26 cellular contexts compared by ENCODE assay signal in the genomic region with DNA sequence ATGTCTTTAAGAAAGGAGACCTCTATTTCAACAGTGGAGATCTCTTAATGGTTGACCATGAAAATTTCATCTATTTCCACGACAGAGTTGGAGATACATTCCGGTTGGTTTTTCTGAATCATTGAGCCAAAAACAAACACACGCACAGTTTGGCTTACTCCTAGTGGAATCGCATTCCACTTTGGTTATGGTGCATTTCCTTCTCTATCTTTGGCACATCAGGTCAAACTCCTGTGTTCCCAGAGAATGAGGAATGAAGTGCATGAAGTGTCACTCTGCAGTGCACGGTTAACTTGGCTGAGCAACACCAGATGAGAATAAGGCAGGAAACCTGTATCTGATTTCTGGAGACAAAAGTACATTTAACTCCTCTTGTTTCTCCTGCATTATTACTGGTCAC. TPM values are rescaled to one million over a fixed set of nuclear protein-coding genes. Genes with fewer than 3 reads are reported as not detected.
DNase-seq lines count a peak whose midpoint lies in the region; ATAC-seq, FAIRE-seq and TF ChIP-seq lines count a peak whose summit lies in the region.
"Had no signal": no experiment of that assay in that cellular context is flagged by ENCODE, and none has a peak within 500 bp of the region (broad histone marks: within the 10 kb centered on the region; RNA-seq: fewer than 3 reads in every experiment).

No MANE protein-coding gene starts in this region.

- H3K9me3 Mint-ChIP-seq in astrocyte (ENCODE audit: unreplicated experiment): no peaks in the 10 kb centered on the region
- H3K9me3 Mint-ChIP-seq: activated naive CD4-positive, alpha-beta T cell treated with anti-CD3 and anti-CD28 coated beads for 36 hours; naive thymus-derived CD8-positive, alpha-beta T cell had no signal

- no peak overlapping the region for H3K9ac ChIP-seq in astrocyte (ENCODE audit: low read length)

- no peak for TF ChIP-seq RAD21 in A549 (conservative IDR thresholded peaks at IDR 0.05 in 1 of 2, IDR thresholded peaks at IDR 0.05 in 1 of 2)

- CTCF ChIA-PET in A549 (lab: Yijun Ruan, JAX): interaction anchor here (1.0 to 1.1 kb wide), 2 partner anchors 10 to 89 kb away, joined by 3 to 4 read pairs; no protein-coding TSS in a partner anchor

- no peaks in the 10 kb centered on the region for H4K20me1 ChIP-seq in astrocyte (ENCODE audit: insufficient read depth, low read length)

- 17% methylated on average over 5 of the region's 5 CpGs for WGBS in A549 (ENCODE audit: missing lambda C conversion rate)

- peak overlapping the region; percentile 37; the same call in 2 of the 3 replicates for H3K4me2 ChIP-seq in A549
- peak overlapping the region; percentile 44 for H3K4me2 ChIP-seq in astrocyte (ENCODE audit: low read length)

- H3K4me1 ChIP-seq in A549 (peaks cover 12% of the 10 kb centered on the region), astrocyte (ENCODE audit: insufficient read depth, low read length) (no peaks in the 10 kb centered on the region)
- H3K4me1 ChIP-seq: breast epithelium, lower lobe of right lung, psoas muscle, upper lobe of left lung had no signal

- POLR2A ChIA-PET in A549 (lab: Yijun Ruan, JAX): no interaction called here

- H3K4me3 Mint-ChIP-seq in astrocyte (ENCODE audit: unreplicated experiment): no peak overlapping the region
- H3K4me3 Mint-ChIP-seq: activated naive CD4-positive, alpha-beta T cell treated with anti-CD3 and anti-CD28 coated beads for 36 hours; naive thymus-derived CD8-positive, alpha-beta T cell had no signal

- H3K27ac ChIP-seq in A549: no peak overlapping the region
- no peak overlapping the region for H3K27ac ChIP-seq in astrocyte (ENCODE audit: low read depth, low read length)
- H3K27ac ChIP-seq: breast epithelium, dorsolateral prefrontal cortex, lower lobe of right lung, psoas muscle, upper lobe of left lung had no signal

- DNase-seq in A549 (ENCODE audit: low read depth in 1 of 2, low spot score in 1 of 2): peak in 1 of 2 experiments; percentile 23
- peak; percentile 66 for DNase-seq in GM04504 (ENCODE audit: low read depth)
- DNase-seq in astrocyte (ENCODE audit: low read depth): peak; percentile 88
- DNase-seq in glomerular visceral epithelial cell (ENCODE audit: extremely low spot score): peak; percentile 42
- no peak for DNase-seq in activated CD4-positive, alpha-beta T cell treated with anti-CD3 and anti-CD28 coated beads, Interleukin-2, amount 50 U/mL, for 1 hour
- no peak for DNase-seq in DMS 273 (lab: John Stamatoyannopoulos, UW; ENCODE audit: unreplicated experiment)
- DNase-seq: 8988T; activated CD4-positive, alpha-beta T cell treated with anti-CD3 and anti-CD28 coated beads for 4 hours; activated naive CD4-positive, alpha-beta T cell treated with anti-CD3 and anti-CD28 coated beads for 36 hours; dorsolateral prefrontal cortex; lower lobe of right lung; naive thymus-derived CD8-positive, alpha-beta T cell; NCI-H187; NCI-H510A treated with DMSO at 0.1 percent for 48 hours; psoas muscle; stimulated activated CD4-positive, alpha-beta T cell treated with anti-CD3 and anti-CD28 coated beads, Interleukin-15, amount 100 ng/mL, for 24 hours; stimulated activated naive CD8-positive, alpha-beta T cell treated with anti-CD3 and anti-CD28 coated beads, Interleukin-15, Interleukin-2, amounts not matched to agents 100 U/mL and 50 U/mL, for 24 hours; upper lobe of left lung had no signal

- H3K4me3 ChIP-seq in A549: no peak overlapping the region
- H3K4me3 ChIP-seq in astrocyte (ENCODE audit: insufficient read depth, low read depth, low read length): no peak overlapping the region
- H3K4me3 ChIP-seq: breast epithelium, dorsolateral prefrontal cortex, lower lobe of right lung, psoas muscle, upper lobe of left lung had no signal

- no peaks in the 10 kb centered on the region for H3K27me3 Mint-ChIP-seq in astrocyte (ENCODE audit: low read depth, unreplicated experiment)

- no peak overlapping the region for H2AFZ ChIP-seq in astrocyte (ENCODE audit: low read depth, low read length)

- H3K27me3 ChIP-seq in astrocyte (ENCODE audit: insufficient read depth, low read length): peaks cover 7% of the 10 kb centered on the region
- H3K27me3 ChIP-seq: breast epithelium, dorsolateral prefrontal cortex, upper lobe of left lung had no signal

- peaks cover 2% of the 10 kb centered on the region for H3K4me1 Mint-ChIP-seq in astrocyte (ENCODE audit: low read depth, unreplicated experiment)

- H3K9me3 ChIP-seq in A549 (no peaks in the 10 kb centered on the region), astrocyte (ENCODE audit: insufficient read depth, low read depth, low read length) (no peaks in the 10 kb centered on the region)
- H3K9me3 ChIP-seq: breast epithelium, lower lobe of right lung, psoas muscle, upper lobe of left lung had no signal

- TF ChIP-seq POLR2A in A549 (IDR thresholded peaks at IDR 0.05; ENCODE audit: low read length): no peak

- TF ChIP-seq EP300 in A549 (IDR thresholded peaks at IDR 0.05): no peak

- H3K36me3 ChIP-seq in astrocyte (ENCODE audit: insufficient read depth, low read length): no peaks in the 10 kb centered on the region
- H3K36me3 ChIP-seq: breast epithelium, lower lobe of right lung, upper lobe of left lung had no signal

- H3K79me2 ChIP-seq in astrocyte (ENCODE audit: insufficient read depth, low read length): no peaks in the 10 kb centered on the region

- H3K27ac Mint-ChIP-seq in astrocyte (ENCODE audit: unreplicated experiment): no peak overlapping the region
- H3K27ac Mint-ChIP-seq: activated naive CD4-positive, alpha-beta T cell treated with anti-CD3 and anti-CD28 coated beads for 36 hours; naive thymus-derived CD8-positive, alpha-beta T cell had no signal

- no peaks in the 10 kb centered on the region for H3K36me3 Mint-ChIP-seq in astrocyte (ENCODE audit: low read depth, unreplicated experiment)
- H3K36me3 Mint-ChIP-seq: naive thymus-derived CD8-positive, alpha-beta T cell had no signal

- FAIRE-seq in A549 (lab: Jason Lieb, UNC): no peak
- FAIRE-seq in astrocyte (lab: Jason Lieb, UNC): no peak
- FAIRE-seq: G401.6 had no signal

- TF ChIP-seq CTCF in A549 (IDR thresholded peaks at IDR 0.05) (no peak), astrocyte (IDR thresholded peaks at IDR 0.05; ENCODE audit: insufficient read depth, low read depth, low read length) (no peak)

- ATAC-seq in A549 (peak in 1 of 2 experiments; percentile 71; a peak in 3 of 6 replicates), GM18858 (IDR thresholded peaks at IDR 0.05; ENCODE audit: unreplicated experiment) (no peak), HG02610 (IDR thresholded peaks at IDR 0.05; ENCODE audit: unreplicated experiment) (no peak)
- ATAC-seq: esophagus mucosa; lower lobe of right lung; naive thymus-derived CD8-positive, alpha-beta T cell; psoas muscle; stimulated activated naive CD8-positive, alpha-beta T cell treated with anti-CD3 and anti-CD28 coated beads, Interleukin-15, Interleukin-2, amounts not matched to agents 100 U/mL and 50 U/mL, for 24 hours had no signal

TF ChIP-seq in A549, 52 proteins besides CTCF, POLR2A, EP300 and RAD21 (continues in another document):
- TF ChIP-seq, protein P1, sequence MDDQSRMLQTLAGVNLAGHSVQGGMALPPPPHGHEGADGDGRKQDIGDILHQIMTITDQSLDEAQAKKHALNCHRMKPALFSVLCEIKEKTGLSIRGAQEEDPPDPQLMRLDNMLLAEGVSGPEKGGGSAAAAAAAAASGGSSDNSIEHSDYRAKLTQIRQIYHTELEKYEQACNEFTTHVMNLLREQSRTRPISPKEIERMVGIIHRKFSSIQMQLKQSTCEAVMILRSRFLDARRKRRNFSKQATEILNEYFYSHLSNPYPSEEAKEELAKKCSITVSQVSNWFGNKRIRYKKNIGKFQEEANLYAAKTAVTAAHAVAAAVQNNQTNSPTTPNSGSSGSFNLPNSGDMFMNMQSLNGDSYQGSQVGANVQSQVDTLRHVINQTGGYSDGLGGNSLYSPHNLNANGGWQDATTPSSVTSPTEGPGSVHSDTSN (IDR thresholded peaks at IDR 0.05): no peak
- TF ChIP-seq PHF8 (IDR thresholded peaks at IDR 0.05; ENCODE audit: borderline replicate concordance, low read depth) (no peak), ZFP36 (IDR thresholded peaks at IDR 0.05; ENCODE audit: borderline replicate concordance, partially characterized antibody) (no peak), CBX8 (IDR thresholded peaks at IDR 0.05) (no peak), NR3C1 (IDR thresholded peaks at IDR 0.05) (no peak), BHLHE40 (IDR thresholded peaks at IDR 0.05; ENCODE audit: low read depth, low read length) (no peak), HEYL (CRISPR knock-in tag; IDR thresholded peaks at IDR 0.05) (no peak), CHD2 (IDR thresholded peaks at IDR 0.05; ENCODE audit: low read length, partially characterized antibody) (no peak), JUN (IDR thresholded peaks at IDR 0.05) (no peak), MAZ (IDR thresholded peaks at IDR 0.05; ENCODE audit: borderline replicate concordance, low read depth, low read length) (no peak)
- TF ChIP-seq, protein P2, sequence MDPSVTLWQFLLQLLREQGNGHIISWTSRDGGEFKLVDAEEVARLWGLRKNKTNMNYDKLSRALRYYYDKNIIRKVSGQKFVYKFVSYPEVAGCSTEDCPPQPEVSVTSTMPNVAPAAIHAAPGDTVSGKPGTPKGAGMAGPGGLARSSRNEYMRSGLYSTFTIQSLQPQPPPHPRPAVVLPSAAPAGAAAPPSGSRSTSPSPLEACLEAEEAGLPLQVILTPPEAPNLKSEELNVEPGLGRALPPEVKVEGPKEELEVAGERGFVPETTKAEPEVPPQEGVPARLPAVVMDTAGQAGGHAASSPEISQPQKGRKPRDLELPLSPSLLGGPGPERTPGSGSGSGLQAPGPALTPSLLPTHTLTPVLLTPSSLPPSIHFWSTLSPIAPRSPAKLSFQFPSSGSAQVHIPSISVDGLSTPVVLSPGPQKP (IDR thresholded peaks at IDR 0.05; ENCODE audit: low read depth, low read length): no peak
- TF ChIP-seq, protein P3, sequence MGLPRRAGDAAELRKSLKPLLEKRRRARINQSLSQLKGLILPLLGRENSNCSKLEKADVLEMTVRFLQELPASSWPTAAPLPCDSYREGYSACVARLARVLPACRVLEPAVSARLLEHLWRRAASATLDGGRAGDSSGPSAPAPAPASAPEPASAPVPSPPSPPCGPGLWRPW (IDR thresholded peaks at IDR 0.05): no peak

RNA-seq across cellular contexts. Expression of a gene that starts 38.5 kb away (rescaled TPM):
- polyA plus RNA-seq in A549 (2011; rRNA removed): 0.13 and 0.16 TPM in 2 replicates
- 0.11 and 0.16 TPM in 2 replicates for polyA plus RNA-seq in A549 (2012; cell fraction: cytosol; rRNA removed)
- 0.66 and 0.92 TPM in 2 replicates for polyA plus RNA-seq in A549 (2012; cell fraction: nucleus; rRNA removed)
- 0.07 to 0.18 TPM (median 0.09 TPM) in 3 replicates for polyA plus RNA-seq in A549 (2017; fragmentation: RNase III; extraction: RNeasy Plus Mini Kit Qiagen cat#74134 plus additional on column Dnase treatment)
- polyA minus RNA-seq in A549 (2011; rRNA and poly(A)+ RNA removed): not detected in 2 replicates
- not detected in 2 replicates for total RNA-seq in astrocyte
- total RNA-seq: H4; naive thymus-derived CD8-positive, alpha-beta T cell; OCI-LY7; SK-MEL-5 had no signal
- polyA plus RNA-seq: naive thymus-derived CD8-positive, alpha-beta T cell had no signal

RNA-seq across cellular contexts. Expression of a gene that starts 45.1 kb away (rescaled TPM):
- polyA plus RNA-seq in A549 (2011; rRNA removed) (42.8 and 44.1 TPM in 2 replicates), A549 (2017; fragmentation: RNase III; extraction: RNeasy Plus Mini Kit Qiagen cat#74134 plus additional on column Dnase treatment) (36.0 to 45.2 TPM (median 39.7 TPM) in 3 replicates)
- polyA plus RNA-seq in A549 (2012; cell fraction: cytosol; rRNA removed): 13.0 and 16.5 TPM in 2 replicates
- polyA plus RNA-seq in A549 (2012; cell fraction: nucleus; rRNA removed): 21.3 and 31.8 TPM in 2 replicates
- polyA minus RNA-seq in A549 (2011; rRNA and poly(A)+ RNA removed): 27.6 and 28.5 TPM in 2 replicates
- total RNA-seq in astrocyte: 0.82 TPM in 1 of 2 replicates, not detected in the other
- total RNA-seq: H4, OCI-LY7, psoas muscle had no signal

Comparison
In these comparisons a context has a peak if more than half of its experiments do, and no peak if none do; other contexts are left out.
1. DNase-seq: peak in GM04504 (single experiment), astrocyte (single experiment) and glomerular visceral epithelial cell (single experiment); none in activated CD4-positive, alpha-beta T cell treated with anti-CD3 and anti-CD28 coated beads, Interleukin-2, amount 50 U/mL, for 1 hour (single experiment) and DMS 273 (single experiment).